Comparison of ENCODE assay signal across 8 cellular contexts in the genomic region with DNA sequence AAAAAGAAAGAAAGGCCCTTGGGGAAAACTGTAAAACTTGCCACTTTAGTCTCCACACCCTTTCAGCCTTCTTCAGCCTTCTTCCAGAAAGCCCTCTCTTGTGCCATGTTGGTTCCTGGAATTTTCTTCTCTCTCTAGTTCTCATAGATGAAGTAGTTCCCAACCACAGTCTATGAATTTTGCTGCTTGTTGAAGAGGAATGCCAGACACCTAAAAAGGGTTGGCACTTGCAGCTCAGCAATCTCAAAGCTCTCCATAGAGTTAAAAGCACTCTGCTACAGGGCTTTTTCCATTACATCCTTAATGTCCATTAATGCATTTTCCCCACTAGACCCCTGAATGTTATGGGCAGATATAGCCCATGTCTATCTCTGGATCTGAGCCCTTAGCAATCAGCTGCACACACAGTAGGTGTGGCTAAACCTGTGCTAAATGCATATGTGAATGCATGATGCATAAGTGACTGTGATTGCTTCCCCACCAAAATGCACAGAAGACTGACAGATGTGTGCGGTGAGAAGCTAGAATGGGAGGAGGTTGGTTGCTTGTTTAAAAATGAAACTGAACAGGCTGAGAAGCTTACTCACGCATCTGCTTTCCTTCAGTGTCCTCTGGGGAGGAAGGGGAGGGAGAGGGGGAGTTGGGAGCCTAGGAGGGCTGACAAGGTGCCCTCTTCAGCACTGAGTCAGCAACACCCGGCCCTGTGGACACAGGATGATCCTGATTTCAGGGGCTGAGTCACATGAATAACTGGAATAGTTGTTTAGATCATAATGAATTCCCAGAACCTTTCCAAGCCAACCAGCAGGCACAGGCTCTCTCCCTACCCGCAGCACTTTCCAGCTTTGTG.
DNase-seq lines count a peak whose midpoint lies in the region; ATAC-seq and TF ChIP-seq lines count a peak whose summit lies in the region.

No MANE protein-coding gene starts in this region.

- CTCF ChIA-PET in CD4-positive, alpha-beta T cell (lab: Charles Lee), result no interaction called here

- peak overlapping the region; percentile 19 to 94 (median 88) for H3K27ac ChIP-seq in heart left ventricle
- no peak overlapping the region for H3K27ac ChIP-seq in CD4-positive, alpha-beta T cell (ENCODE audit: low read depth, low read length)

- H3K9me3 ChIP-seq in heart left ventricle, result no peaks in the 10 kb centered on the region
- no peaks in the 10 kb centered on the region for H3K9me3 ChIP-seq in CD4-positive, alpha-beta T cell (ENCODE audit: control insufficient read depth, low read length)

- no peaks in the 10 kb centered on the region for H3K36me3 Mint-ChIP-seq in activated T-helper 17 cell treated with anti-CD3 and anti-CD28 coated beads, Interleukin-2, amount 50 U/mL, for 72 hours (ENCODE audit: low read depth)
- no peaks in the 10 kb centered on the region for H3K36me3 Mint-ChIP-seq in CD4-positive, alpha-beta T cell (ENCODE audit: low read depth)

- H3K36me3 ChIP-seq in GM06990 (ENCODE audit: control insufficient read depth, insufficient read depth, low read length), result no peaks in the 10 kb centered on the region
- H3K36me3 ChIP-seq in heart left ventricle, result no peaks in the 10 kb centered on the region

- 2 to 5% (median 4%) methylated on average over 4 of the region's 4 CpGs for WGBS in heart left ventricle, 4 donors

- H3K4me3 Mint-ChIP-seq in activated T-helper 17 cell treated with anti-CD3 and anti-CD28 coated beads, Interleukin-2, amount 50 U/mL, for 72 hours, result no peak overlapping the region
- H3K4me3 Mint-ChIP-seq in CD4-positive, alpha-beta T cell, result no peak overlapping the region

- H3K27me3 Mint-ChIP-seq in activated T-helper 17 cell treated with anti-CD3 and anti-CD28 coated beads, Interleukin-2, amount 50 U/mL, for 72 hours, result no peaks in the 10 kb centered on the region
- H3K27me3 Mint-ChIP-seq in CD4-positive, alpha-beta T cell, result peaks cover 6% of the 10 kb centered on the region

- H3K9me3 Mint-ChIP-seq in activated T-helper 17 cell treated with anti-CD3 and anti-CD28 coated beads, Interleukin-2, amount 50 U/mL, for 72 hours, result no peaks in the 10 kb centered on the region
- H3K9me3 Mint-ChIP-seq in CD4-positive, alpha-beta T cell, result no peaks in the 10 kb centered on the region

- no peak overlapping the region for H3K4me3 ChIP-seq in GM06990 (replicated peaks; ENCODE audit: low read depth, low read length)
- peak overlapping the region in 8 of 12 donors; percentile 16 to 45 (median 28) for H3K4me3 ChIP-seq in heart left ventricle

- peaks cover 0 to 49% (median 30%) of the 10 kb centered on the region in 12 donors for H3K4me1 ChIP-seq in heart left ventricle

- ATAC-seq in GM21390 (IDR thresholded peaks at IDR 0.05; ENCODE audit: unreplicated experiment), result peak; percentile 71
- ATAC-seq in activated T-helper 17 cell treated with anti-CD3 and anti-CD28 coated beads, Interleukin-2, amount 50 U/mL, for 72 hours (replicated peaks), result peak; percentile 81
- ATAC-seq in heart left ventricle, result peak; percentile 88 to 98 (median 96)
- ATAC-seq in CD4-positive, alpha-beta T cell (ENCODE audit: poor library complexity), result no peak

- H3K27ac Mint-ChIP-seq in activated T-helper 17 cell treated with anti-CD3 and anti-CD28 coated beads, Interleukin-2, amount 50 U/mL, for 72 hours, result no peak overlapping the region
- no peak overlapping the region for H3K27ac Mint-ChIP-seq in CD4-positive, alpha-beta T cell

- intact Hi-C loops in heart left ventricle (cut with DNase I), result loop anchor here in 5 of 10 donors (1.0 to 10.0 kb wide), 8 partner anchors 54 to 368 kb away; partner anchors contain the start of genes FGGY (in 3 of the 5) and JUN (in 1 of the 5)
- intact Hi-C loops in CD4-positive, alpha-beta T cell (cut with DNase I, micrococcal nuclease), result no loop called here

- H3K27me3 ChIP-seq in GM06990 (replicated peaks; ENCODE audit: control insufficient read depth, insufficient read depth, low read length) (no peaks in the 10 kb centered on the region), heart left ventricle (no peaks in the 10 kb centered on the region)
- no peaks in the 10 kb centered on the region for H3K27me3 ChIP-seq in CD4-positive, alpha-beta T cell (ENCODE audit: control insufficient read depth, insufficient read depth, low read length)

- POLR2A ChIA-PET in CD4-positive, alpha-beta T cell (lab: Charles Lee), result no interaction called here

- TF ChIP-seq POLR2A in heart left ventricle (IDR thresholded peaks at IDR 0.05), result no peak

- H3K4me1 Mint-ChIP-seq in activated T-helper 17 cell treated with anti-CD3 and anti-CD28 coated beads, Interleukin-2, amount 50 U/mL, for 72 hours, result peaks cover 6% of the 10 kb centered on the region
- H3K4me1 Mint-ChIP-seq in CD4-positive, alpha-beta T cell (ENCODE audit: low read depth), result peaks cover 12% of the 10 kb centered on the region

- no peak for TF ChIP-seq CTCF in GM06990 (IDR thresholded peaks at IDR 0.05; ENCODE audit: insufficient read depth, low read length, poor library complexity, severe bottlenecking)
- no peak for TF ChIP-seq CTCF in heart left ventricle (IDR thresholded peaks at IDR 0.05)
- no peak for TF ChIP-seq CTCF in CD4-positive, alpha-beta T cell (IDR thresholded peaks at IDR 0.05)

- DNase-seq in GM06990 (ENCODE audit: extremely low read depth, insufficient read length), result peak; percentile 18
- peak; percentile 19 for DNase-seq in HT-29 (ENCODE audit: low spot score)
- DNase-seq in heart left ventricle, result peak; percentile 73 to 95 (median 78)
- peak; percentile 51 for DNase-seq in retina
- DNase-seq in cerebellum (ENCODE audit: low spot score), result no peak
- DNase-seq in CD4-positive, alpha-beta T cell, result no peak

Comparison
In these comparisons a context has a peak if more than half of its experiments do, and no peak if none do; other contexts are left out.
1. DNase-seq: peak in GM06990 (single experiment), HT-29 (single experiment), heart left ventricle (5 of 5) and retina (single experiment); none in cerebellum (single experiment) and CD4-positive, alpha-beta T cell (0 of 10).